ENCODE assay signal across 8 cellular contexts in the genomic region with DNA sequence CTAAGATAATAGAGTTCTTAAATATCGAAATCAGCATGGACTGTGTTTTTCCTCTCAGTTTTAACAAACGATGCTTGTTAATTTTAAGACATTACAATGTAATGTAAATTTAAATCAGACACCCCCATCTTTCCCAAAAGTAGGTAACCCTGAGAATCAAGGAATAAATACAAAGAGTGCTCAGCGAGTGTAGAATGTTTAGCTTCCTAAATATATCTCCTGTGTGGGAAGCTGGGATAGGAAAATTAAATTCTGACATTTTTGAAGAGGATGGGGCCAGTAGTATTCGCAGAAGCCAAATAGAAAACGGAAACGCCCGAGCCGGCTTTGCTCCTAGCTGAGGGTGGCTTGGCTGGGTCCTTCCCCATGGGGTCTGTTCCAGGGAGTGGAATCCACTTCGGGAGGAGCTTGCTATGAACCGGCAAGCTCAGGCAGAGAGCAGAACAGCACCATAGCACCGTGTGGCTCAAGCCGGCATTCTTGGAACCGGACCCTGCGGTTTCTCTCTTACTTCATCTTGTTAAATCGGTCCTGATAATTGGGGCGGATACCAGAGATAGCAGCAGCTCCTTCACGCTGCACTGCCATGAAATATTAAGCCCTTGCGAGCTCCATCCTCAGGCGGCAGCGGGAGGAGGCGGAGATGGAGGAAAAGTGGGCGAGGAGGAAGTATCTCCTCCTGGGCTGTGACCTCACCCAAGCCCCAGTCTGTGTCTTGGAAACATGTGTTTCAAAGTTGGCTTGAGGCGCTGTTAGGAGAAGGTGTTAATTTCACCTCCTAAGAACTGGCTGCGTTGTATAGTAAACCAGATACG. TPM values are rescaled to one million over a fixed set of nuclear protein-coding genes. Genes with fewer than 3 reads are reported as not detected.
DNase-seq lines count a peak whose midpoint lies in the region; ATAC-seq and TF ChIP-seq lines count a peak whose summit lies in the region.

No MANE protein-coding gene starts in this region.

- intact Hi-C loops in CD14-positive monocyte (cut with micrococcal nuclease) = no loop called here
- intact Hi-C loops in left cardiac atrium (cut with DNase I) = loop anchor here (5.0 to 10.0 kb wide), 2 partner anchors 61 to 73 kb away; no protein-coding TSS in a partner anchor
- intact Hi-C loops in posterior cingulate gyrus (cut with DNase I) = no loop called here

- TF ChIP-seq CTCF in CD14-positive monocyte (IDR thresholded peaks at IDR 0.05) = no peak

- peak overlapping the region; percentile 58 to 98 (median 89) for H3K27ac Mint-ChIP-seq in CD14-positive monocyte

- peaks cover 57% of the 10 kb centered on the region for H3K4me1 Mint-ChIP-seq in CD14-positive monocyte

- H3K9me3 Mint-ChIP-seq in CD14-positive monocyte = peaks cover 0 to 7% (median 0%) of the 10 kb centered on the region in 7 donors

- peak; percentile 91 to 95 for ATAC-seq in left cardiac atrium
- ATAC-seq in HG03442 (IDR thresholded peaks at IDR 0.05; ENCODE audit: unreplicated experiment) = no peak

- no peak for DNase-seq in CD14-positive monocyte (ENCODE audit: low spot score)
- DNase-seq in amniotic epithelial cell (ENCODE audit: low read depth) = peak; percentile 88
- peak; percentile 72 for DNase-seq in left cardiac atrium
- peak in 8 of 10 donors; percentile 9 to 80 (median 14) for DNase-seq in posterior cingulate gyrus
- DNase-seq in OCI-M1 (lab: John Stamatoyannopoulos, UW) = no peak
- DNase-seq in SW 1271 (lab: John Stamatoyannopoulos, UW) = no peak
- DNase-seq in activated CD4-positive, CD25-positive, alpha-beta regulatory T cell treated with anti-CD3 and anti-CD28 coated beads, Interleukin-2, amount 50 U/mL, for 72 hours = no peak

- no peaks in the 10 kb centered on the region for H3K27me3 Mint-ChIP-seq in CD14-positive monocyte (ENCODE audit: low read depth in 3 of 3)

- peaks cover 3 to 4% of the 10 kb centered on the region in 2 donors for H3K36me3 Mint-ChIP-seq in CD14-positive monocyte

- peak overlapping the region; percentile 63 to 69 for H3K4me3 Mint-ChIP-seq in CD14-positive monocyte

RNA-seq across cellular contexts. Expression of a gene that starts 24.9 kb away (rescaled TPM):
- polyA plus RNA-seq in CD14-positive monocyte = 10 to 100 TPM; 14.6 to 15.8 TPM
- 1 to 10 TPM; 2.3 to 5.4 TPM for total RNA-seq in left cardiac atrium

Comparison
In these comparisons a context has a peak if more than half of its experiments do, and no peak if none do; other contexts are left out.
1. DNase-seq: peak in amniotic epithelial cell (single experiment), left cardiac atrium (single experiment) and posterior cingulate gyrus (8 of 10); none in CD14-positive monocyte (single experiment), OCI-M1 (single experiment), SW 1271 (0 of 2) and activated CD4-positive, CD25-positive, alpha-beta regulatory T cell treated with anti-CD3 and anti-CD28 coated beads, Interleukin-2, amount 50 U/mL, for 72 hours (single experiment).
2. intact Hi-C loops: an anchor here in left cardiac atrium (5.0 to 10.0 kb wide); none called in CD14-positive monocyte and posterior cingulate gyrus.